29 cellular contexts compared by ENCODE assay signal in the genomic region with DNA sequence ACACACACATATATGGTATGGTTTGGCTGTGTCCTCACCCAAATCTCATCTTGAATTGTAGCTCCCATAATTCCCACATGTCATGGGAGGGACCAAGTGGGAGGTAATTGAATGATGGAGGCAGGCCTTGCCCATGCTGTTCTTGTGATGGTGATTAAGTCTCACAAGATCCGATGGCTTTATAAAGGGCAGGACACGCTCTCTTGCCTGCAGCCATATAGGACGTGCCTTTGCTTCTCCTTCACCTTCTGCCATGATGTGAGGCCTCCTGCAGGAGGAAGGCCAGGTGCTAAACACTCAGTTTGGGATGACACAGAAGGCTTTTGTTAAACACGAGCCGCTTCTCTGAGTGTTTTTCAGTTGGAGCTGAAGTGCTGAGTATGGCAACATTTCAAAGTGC.
"Had no signal": no experiment of that assay in that cellular context is flagged by ENCODE, and none has a peak within 500 bp of the region (broad histone marks: within the 10 kb centered on the region; RNA-seq: fewer than 3 reads in every experiment).

No MANE protein-coding gene starts in this region.

- H3K4me1 ChIP-seq: body of pancreas, gastrocnemius medialis had no signal

- ATAC-seq: activated CD8-positive, alpha-beta T cell treated with anti-CD3 and anti-CD28 coated beads for 36 hours; activated naive CD8-positive, alpha-beta T cell treated with anti-CD3 and anti-CD28 coated beads, Interleukin-2, amount 50 U/mL, for 24 hours; activated T-cell treated with anti-CD3 and anti-CD28 coated beads, Interleukin-2, amount 50 U/mL, for 4 hours; activated T-helper 17 cell treated with anti-CD3 and anti-CD28 coated beads, Interleukin-2, amount 50 U/mL, for 72 hours; body of pancreas; esophagus mucosa; foreskin keratinocyte; gastrocnemius medialis; heart left ventricle; WTC11 had no signal

- H3K27ac ChIP-seq: adrenal gland, body of pancreas, dorsolateral prefrontal cortex, foreskin keratinocyte, gastrocnemius medialis, heart left ventricle, VCaP had no signal

- H3K4me3 ChIP-seq: adrenal gland, body of pancreas, dorsolateral prefrontal cortex, gastrocnemius medialis, heart left ventricle had no signal

- H3K9me3 ChIP-seq: adrenal gland, body of pancreas, gastrocnemius medialis, heart left ventricle had no signal

- DNase-seq: activated CD4-positive, alpha-beta T cell treated with anti-CD3 and anti-CD28 coated beads for 1 hour; activated CD4-positive, alpha-beta T cell treated with anti-CD3 and anti-CD28 coated beads for 4 hours; activated CD4-positive, alpha-beta T cell treated with anti-CD3 and anti-CD28 coated beads, Interleukin-2, amount 50 U/mL, for 1 hour; activated CD4-positive, alpha-beta T cell treated with anti-CD3 and anti-CD28 coated beads, Interleukin-2, amount 50 U/mL, for 48 hours; activated CD8-positive, alpha-beta memory T cell treated with anti-CD3 and anti-CD28 coated beads for 24 hours; activated CD8-positive, alpha-beta T cell treated with anti-CD3 and anti-CD28 coated beads for 36 hours; activated effector memory CD4-positive, alpha-beta T cell treated with Interleukin-2 at 50 U/mL for 16 hours; activated gamma-delta T cell treated with Interleukin-2 at 50 U/mL for 16 hours; activated naive CD4-positive, alpha-beta T cell treated with anti-CD3 and anti-CD28 coated beads for 36 hours; activated naive CD8-positive, alpha-beta T cell treated with anti-CD3 and anti-CD28 coated beads for 36 hours; activated naive CD8-positive, alpha-beta T cell treated with anti-CD3 and anti-CD28 coated beads, Interleukin-2, amount 50 U/mL, for 24 hours; activated T-cell treated with anti-CD3 and anti-CD28 coated beads, Interleukin-2, amount 50 U/mL, for 4 hours; adrenal gland; amygdala; aorta; body of pancreas; caudate nucleus; dorsolateral prefrontal cortex; effector memory CD4-positive, alpha-beta T cell; endodermal cell; foreskin keratinocyte; gastrocnemius medialis; glutamatergic neuron; heart left ventricle; T-helper 2 cell had no signal

- H3K27me3 ChIP-seq: adrenal gland, body of pancreas, dorsolateral prefrontal cortex, foreskin keratinocyte, gastrocnemius medialis, heart left ventricle had no signal

- H3K36me3 ChIP-seq: adrenal gland, gastrocnemius medialis, heart left ventricle had no signal
